8 cellular contexts compared by ENCODE assay signal in genomic region chr12:96400631-96401060, GRCh38. TPM values are rescaled to one million over a fixed set of nuclear protein-coding genes. Genes with fewer than 3 reads are reported as not detected.
A peak's percentile ranks its signal among the peaks of the same experiment; 100 is the strongest.
DNase-seq lines count a peak whose midpoint lies in the region; ATAC-seq and TF ChIP-seq lines count a peak whose summit lies in the region.

No MANE protein-coding gene starts in this region.

- peak overlapping the region; percentile 99 for H3K27ac Mint-ChIP-seq in activated naive CD4-positive, alpha-beta T cell treated with anti-CD3 and anti-CD28 coated beads, Interleukin-2, amount 10 ng/mL, durations not matched to agents 7 days and 5 days

- H4K20me1 ChIP-seq in OCI-LY7 (ENCODE audit: insufficient read depth, low read length): peaks cover 29% of the 10 kb centered on the region

- peak overlapping the region; percentile 96 for H3K27ac ChIP-seq in OCI-LY7 (ENCODE audit: low read depth, low read length, poor library complexity, severe bottlenecking)
- H3K27ac ChIP-seq in duodenal mucosa (ENCODE audit: low read depth, low read length): peak overlapping the region; percentile 85
- H3K27ac ChIP-seq in urinary bladder (ENCODE audit: low read depth): peak overlapping the region; percentile 77

- peak overlapping the region; percentile 91 for H3K4me3 Mint-ChIP-seq in activated naive CD4-positive, alpha-beta T cell treated with anti-CD3 and anti-CD28 coated beads, Interleukin-2, amount 10 ng/mL, durations not matched to agents 7 days and 5 days

- H3K9me3 ChIP-seq in OCI-LY7 (ENCODE audit: low read length) (no peaks in the 10 kb centered on the region), duodenal mucosa (ENCODE audit: control insufficient read depth in 1 of 2, low read length in 2 of 2) (no peaks in the 10 kb centered on the region)

- peaks cover 67% of the 10 kb centered on the region for H3K4me1 ChIP-seq in OCI-LY7 (ENCODE audit: insufficient read depth, low read length, poor library complexity, severe bottlenecking)
- H3K4me1 ChIP-seq in duodenal mucosa (ENCODE audit: control insufficient read depth in 1 of 2, insufficient read depth in 2 of 2, low read length in 2 of 2): peaks cover 22 to 27% of the 10 kb centered on the region in 2 donors
- H3K4me1 ChIP-seq in urinary bladder (ENCODE audit: insufficient read depth): no peaks in the 10 kb centered on the region

- H3K9me3 Mint-ChIP-seq in activated naive CD4-positive, alpha-beta T cell treated with anti-CD3 and anti-CD28 coated beads, Interleukin-2, amount 10 ng/mL, durations not matched to agents 7 days and 5 days: no peaks in the 10 kb centered on the region

- 0% methylated on average over 19 of the region's 19 CpGs for WGBS in urinary bladder

- ATAC-seq in HG02943 (IDR thresholded peaks at IDR 0.05; ENCODE audit: low read depth, unreplicated experiment): peak; percentile 1

- H3K36me3 ChIP-seq in OCI-LY7 (ENCODE audit: insufficient read depth, low read length) (no peaks in the 10 kb centered on the region), duodenal mucosa (ENCODE audit: control insufficient read depth in 1 of 2, insufficient read depth in 2 of 2, low read length in 2 of 2) (no peaks in the 10 kb centered on the region), urinary bladder (ENCODE audit: insufficient read depth) (no peaks in the 10 kb centered on the region)

- peaks cover 37% of the 10 kb centered on the region for H3K79me2 ChIP-seq in OCI-LY7 (ENCODE audit: insufficient read depth, low read depth, low read length)

- peaks cover 2% of the 10 kb centered on the region for H3K27me3 Mint-ChIP-seq in activated naive CD4-positive, alpha-beta T cell treated with anti-CD3 and anti-CD28 coated beads, Interleukin-2, amount 10 ng/mL, durations not matched to agents 7 days and 5 days

- intact Hi-C loops in OCI-LY7 (cut with micrococcal nuclease; ENCODE audit: unreplicated experiment): loop anchor here (1.0 to 10.0 kb wide), 5 partner anchors 116 to 458 kb away; partner anchors contain the start of genes AMDHD1, CCDC38 and LTA4H

- CTCF ChIA-PET in activated naive CD4-positive, alpha-beta T cell treated with anti-CD3 and anti-CD28 coated beads, Interleukin-2, amount 10 ng/mL, durations not matched to agents 7 days and 5 days (lab: Charles Lee): interaction anchor here (0.6 to 7.7 kb wide), 28 partner anchors 12 to 866 kb away, joined by 3 to 60 read pairs (median 5); partner anchors contain the start of genes CFAP54 and LTA4H
- CTCF ChIA-PET in OCI-LY7 (lab: Charles Lee; ENCODE audit: unreplicated experiment): no interaction called here

- H3K9ac ChIP-seq in duodenal mucosa (ENCODE audit: low read depth in 1 of 2, low read length in 2 of 2): peak overlapping the region; percentile 73 to 87

- H3K36me3 Mint-ChIP-seq in activated naive CD4-positive, alpha-beta T cell treated with anti-CD3 and anti-CD28 coated beads, Interleukin-2, amount 10 ng/mL, durations not matched to agents 7 days and 5 days: peaks cover 3% of the 10 kb centered on the region

- no peaks in the 10 kb centered on the region for H3K27me3 ChIP-seq in duodenal mucosa (ENCODE audit: control insufficient read depth in 1 of 2, insufficient read depth in 2 of 2, low read length in 2 of 2)

- H3K4me2 ChIP-seq in OCI-LY7 (ENCODE audit: low read length): peak overlapping the region; percentile 100

- H3K4me3 ChIP-seq in OCI-LY7 (ENCODE audit: low read depth, low read length, poor library complexity, severe bottlenecking): peak overlapping the region; percentile 94
- peak overlapping the region; percentile 81 to 96 for H3K4me3 ChIP-seq in duodenal mucosa (ENCODE audit: low read depth in 1 of 2, low read length in 2 of 2)
- H3K4me3 ChIP-seq in urinary bladder (ENCODE audit: low read depth, low read length): peak overlapping the region; percentile 91

- H3K4me1 Mint-ChIP-seq in activated naive CD4-positive, alpha-beta T cell treated with anti-CD3 and anti-CD28 coated beads, Interleukin-2, amount 10 ng/mL, durations not matched to agents 7 days and 5 days: peaks cover 53% of the 10 kb centered on the region

- no TSS peak for BruUV-seq in OCI-LY7 (replicated peaks; lab: Mats Ljungman, UMichigan)

- POLR2A ChIA-PET in OCI-LY7 (lab: Charles Lee): interaction anchor here (0.7 to 2.2 kb wide), 8 partner anchors 9 to 191 kb away, joined by 3 to 6 read pairs (median 4); no protein-coding TSS in a partner anchor

- peak overlapping the region; percentile 100 for H2AFZ ChIP-seq in OCI-LY7 (ENCODE audit: low read length)

- H3K9me2 ChIP-seq in OCI-LY7 (ENCODE audit: insufficient read depth, low read length): no peaks in the 10 kb centered on the region

- no peak for DNase-seq in activated naive CD4-positive, alpha-beta T cell treated with anti-CD3 and anti-CD28 coated beads, Interleukin-2, amount 10 ng/mL, durations not matched to agents 7 days and 5 days
- no peak for DNase-seq in activated naive CD4-positive, alpha-beta T cell (lab: John Stamatoyannopoulos, UW)
- DNase-seq in OCI-LY7 (ENCODE audit: low spot score) (no peak), midbrain (lab: John Stamatoyannopoulos, UW) (peak; percentile 78), amniotic stem cell (lab: John Stamatoyannopoulos, UW) (no peak)

- TF ChIP-seq CTCF in OCI-LY7 (conservative IDR thresholded peaks at IDR 0.05; ENCODE audit: low read length): no peak

RNA-seq across cellular contexts. Expression of gene CDK17, which starts 0.4 kb away (rescaled TPM):
- 34.5 and 36.3 TPM in 2 replicates for total RNA-seq in OCI-LY7 (2014; rRNA removed; shearing (Covaris generic))
- total RNA-seq in OCI-LY7 (2022): 42.1 and 43.4 TPM in 2 replicates
- 127 TPM for total RNA-seq in urinary bladder
- polyA plus RNA-seq in urinary bladder: 16.7 TPM
